ENCODE assay signal across 1 cellular context in the genomic region with DNA sequence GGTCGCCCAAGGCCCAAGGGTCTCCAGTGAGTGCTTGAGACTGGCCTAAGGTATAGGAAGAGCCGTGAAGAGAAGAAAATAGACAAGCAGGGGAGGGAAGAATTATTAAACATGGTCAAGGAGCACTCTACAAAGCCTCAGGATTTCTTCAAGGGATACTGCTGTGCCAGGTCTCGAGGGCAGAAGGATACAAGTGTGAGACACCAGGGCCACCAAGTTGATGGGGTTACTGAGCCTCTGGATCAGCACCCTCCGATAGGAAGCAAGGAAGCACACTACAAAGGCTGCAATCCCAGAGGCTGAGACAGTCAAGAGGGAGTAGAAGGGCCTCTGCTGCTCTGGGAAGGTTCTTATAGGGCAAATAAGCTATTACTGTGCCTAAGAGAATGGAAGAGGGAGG.
TF ChIP-seq lines count a peak whose summit lies in the region.

No MANE protein-coding gene starts in this region.

TF ChIP-seq in GM12878, 131 proteins besides CTCF, POLR2A, EP300 and RAD21:
- TF ChIP-seq TCF7 (IDR thresholded peaks at IDR 0.05; ENCODE audit: borderline replicate concordance): no peak
- TF ChIP-seq HDAC6 (IDR thresholded peaks at IDR 0.05; ENCODE audit: unreplicated experiment): no peak
- TF ChIP-seq, protein P1, sequence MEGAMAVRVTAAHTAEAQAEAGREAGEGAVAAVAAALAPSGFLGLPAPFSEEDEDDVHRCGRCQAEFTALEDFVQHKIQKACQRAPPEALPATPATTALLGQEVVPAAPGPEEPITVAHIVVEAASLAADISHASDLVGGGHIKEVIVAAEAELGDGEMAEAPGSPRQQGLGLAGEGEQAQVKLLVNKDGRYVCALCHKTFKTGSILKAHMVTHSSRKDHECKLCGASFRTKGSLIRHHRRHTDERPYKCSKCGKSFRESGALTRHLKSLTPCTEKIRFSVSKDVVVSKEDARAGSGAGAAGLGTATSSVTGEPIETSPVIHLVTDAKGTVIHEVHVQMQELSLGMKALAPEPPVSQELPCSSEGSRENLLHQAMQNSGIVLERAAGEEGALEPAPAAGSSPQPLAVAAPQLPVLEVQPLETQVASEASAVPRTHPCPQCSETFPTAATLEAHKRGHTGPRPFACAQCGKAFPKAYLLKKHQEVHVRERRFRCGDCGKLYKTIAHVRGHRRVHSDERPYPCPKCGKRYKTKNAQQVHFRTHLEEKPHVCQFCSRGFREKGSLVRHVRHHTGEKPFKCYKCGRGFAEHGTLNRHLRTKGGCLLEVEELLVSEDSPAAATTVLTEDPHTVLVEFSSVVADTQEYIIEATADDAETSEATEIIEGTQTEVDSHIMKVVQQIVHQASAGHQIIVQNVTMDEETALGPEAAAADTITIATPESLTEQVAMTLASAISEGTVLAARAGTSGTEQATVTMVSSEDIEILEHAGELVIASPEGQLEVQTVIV (IDR thresholded peaks at IDR 0.05; ENCODE audit: borderline replicate concordance, partially characterized antibody): no peak
- TF ChIP-seq MXI1 (IDR thresholded peaks at IDR 0.05; ENCODE audit: low read depth, low read length): no peak
- no peak for TF ChIP-seq PML (IDR thresholded peaks at IDR 0.05; ENCODE audit: low read length)
- no peak for TF ChIP-seq YBX1 (IDR thresholded peaks at IDR 0.05)
- TF ChIP-seq, protein P2, sequence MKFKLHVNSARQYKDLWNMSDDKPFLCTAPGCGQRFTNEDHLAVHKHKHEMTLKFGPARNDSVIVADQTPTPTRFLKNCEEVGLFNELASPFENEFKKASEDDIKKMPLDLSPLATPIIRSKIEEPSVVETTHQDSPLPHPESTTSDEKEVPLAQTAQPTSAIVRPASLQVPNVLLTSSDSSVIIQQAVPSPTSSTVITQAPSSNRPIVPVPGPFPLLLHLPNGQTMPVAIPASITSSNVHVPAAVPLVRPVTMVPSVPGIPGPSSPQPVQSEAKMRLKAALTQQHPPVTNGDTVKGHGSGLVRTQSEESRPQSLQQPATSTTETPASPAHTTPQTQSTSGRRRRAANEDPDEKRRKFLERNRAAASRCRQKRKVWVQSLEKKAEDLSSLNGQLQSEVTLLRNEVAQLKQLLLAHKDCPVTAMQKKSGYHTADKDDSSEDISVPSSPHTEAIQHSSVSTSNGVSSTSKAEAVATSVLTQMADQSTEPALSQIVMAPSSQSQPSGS (IDR thresholded peaks at IDR 0.05; ENCODE audit: low read length): no peak
- TF ChIP-seq BRCA1 (IDR thresholded peaks at IDR 0.05; ENCODE audit: low read depth, low read length): no peak
- TF ChIP-seq POLR2AphosphoS5 (IDR thresholded peaks at IDR 0.05; ENCODE audit: low read length): no peak
- TF ChIP-seq, protein P3, sequence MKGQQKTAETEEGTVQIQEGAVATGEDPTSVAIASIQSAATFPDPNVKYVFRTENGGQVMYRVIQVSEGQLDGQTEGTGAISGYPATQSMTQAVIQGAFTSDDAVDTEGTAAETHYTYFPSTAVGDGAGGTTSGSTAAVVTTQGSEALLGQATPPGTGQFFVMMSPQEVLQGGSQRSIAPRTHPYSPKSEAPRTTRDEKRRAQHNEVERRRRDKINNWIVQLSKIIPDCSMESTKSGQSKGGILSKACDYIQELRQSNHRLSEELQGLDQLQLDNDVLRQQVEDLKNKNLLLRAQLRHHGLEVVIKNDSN (IDR thresholded peaks at IDR 0.05; ENCODE audit: borderline replicate concordance, extremely low read length, insufficient read depth, low read depth, low read length): no peak
- TF ChIP-seq, protein P4, sequence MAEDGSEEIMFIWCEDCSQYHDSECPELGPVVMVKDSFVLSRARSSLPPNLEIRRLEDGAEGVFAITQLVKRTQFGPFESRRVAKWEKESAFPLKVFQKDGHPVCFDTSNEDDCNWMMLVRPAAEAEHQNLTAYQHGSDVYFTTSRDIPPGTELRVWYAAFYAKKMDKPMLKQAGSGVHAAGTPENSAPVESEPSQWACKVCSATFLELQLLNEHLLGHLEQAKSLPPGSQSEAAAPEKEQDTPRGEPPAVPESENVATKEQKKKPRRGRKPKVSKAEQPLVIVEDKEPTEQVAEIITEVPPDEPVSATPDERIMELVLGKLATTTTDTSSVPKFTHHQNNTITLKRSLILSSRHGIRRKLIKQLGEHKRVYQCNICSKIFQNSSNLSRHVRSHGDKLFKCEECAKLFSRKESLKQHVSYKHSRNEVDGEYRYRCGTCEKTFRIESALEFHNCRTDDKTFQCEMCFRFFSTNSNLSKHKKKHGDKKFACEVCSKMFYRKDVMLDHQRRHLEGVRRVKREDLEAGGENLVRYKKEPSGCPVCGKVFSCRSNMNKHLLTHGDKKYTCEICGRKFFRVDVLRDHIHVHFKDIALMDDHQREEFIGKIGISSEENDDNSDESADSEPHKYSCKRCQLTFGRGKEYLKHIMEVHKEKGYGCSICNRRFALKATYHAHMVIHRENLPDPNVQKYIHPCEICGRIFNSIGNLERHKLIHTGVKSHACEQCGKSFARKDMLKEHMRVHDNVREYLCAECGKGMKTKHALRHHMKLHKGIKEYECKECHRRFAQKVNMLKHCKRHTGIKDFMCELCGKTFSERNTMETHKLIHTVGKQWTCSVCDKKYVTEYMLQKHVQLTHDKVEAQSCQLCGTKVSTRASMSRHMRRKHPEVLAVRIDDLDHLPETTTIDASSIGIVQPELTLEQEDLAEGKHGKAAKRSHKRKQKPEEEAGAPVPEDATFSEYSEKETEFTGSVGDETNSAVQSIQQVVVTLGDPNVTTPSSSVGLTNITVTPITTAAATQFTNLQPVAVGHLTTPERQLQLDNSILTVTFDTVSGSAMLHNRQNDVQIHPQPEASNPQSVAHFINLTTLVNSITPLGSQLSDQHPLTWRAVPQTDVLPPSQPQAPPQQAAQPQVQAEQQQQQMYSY (CRISPR knock-in tag; IDR thresholded peaks at IDR 0.05): no peak
- TF ChIP-seq, protein P5, sequence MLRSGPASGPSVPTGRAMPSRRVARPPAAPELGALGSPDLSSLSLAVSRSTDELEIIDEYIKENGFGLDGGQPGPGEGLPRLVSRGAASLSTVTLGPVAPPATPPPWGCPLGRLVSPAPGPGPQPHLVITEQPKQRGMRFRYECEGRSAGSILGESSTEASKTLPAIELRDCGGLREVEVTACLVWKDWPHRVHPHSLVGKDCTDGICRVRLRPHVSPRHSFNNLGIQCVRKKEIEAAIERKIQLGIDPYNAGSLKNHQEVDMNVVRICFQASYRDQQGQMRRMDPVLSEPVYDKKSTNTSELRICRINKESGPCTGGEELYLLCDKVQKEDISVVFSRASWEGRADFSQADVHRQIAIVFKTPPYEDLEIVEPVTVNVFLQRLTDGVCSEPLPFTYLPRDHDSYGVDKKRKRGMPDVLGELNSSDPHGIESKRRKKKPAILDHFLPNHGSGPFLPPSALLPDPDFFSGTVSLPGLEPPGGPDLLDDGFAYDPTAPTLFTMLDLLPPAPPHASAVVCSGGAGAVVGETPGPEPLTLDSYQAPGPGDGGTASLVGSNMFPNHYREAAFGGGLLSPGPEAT (IDR thresholded peaks at IDR 0.05; ENCODE audit: low read depth): no peak
- TF ChIP-seq DPF2 (IDR thresholded peaks at IDR 0.05): no peak
- no peak for TF ChIP-seq CHD2 (IDR thresholded peaks at IDR 0.05; ENCODE audit: borderline replicate concordance, low read depth, low read length)
- TF ChIP-seq FOXK2 (IDR thresholded peaks at IDR 0.05): no peak
- no peak for TF ChIP-seq RBBP5 (conservative IDR thresholded peaks at IDR 0.05)
- no peak for TF ChIP-seq TCF3 (IDR thresholded peaks at IDR 0.05; ENCODE audit: borderline replicate concordance, insufficient read depth, low read depth, low read length)
- TF ChIP-seq PAX8 (IDR thresholded peaks at IDR 0.05): no peak
- no peak for TF ChIP-seq SMAD5 (IDR thresholded peaks at IDR 0.05; ENCODE audit: low read depth)
